Comparison of ENCODE assay signal across 12 cellular contexts in the genomic region with DNA sequence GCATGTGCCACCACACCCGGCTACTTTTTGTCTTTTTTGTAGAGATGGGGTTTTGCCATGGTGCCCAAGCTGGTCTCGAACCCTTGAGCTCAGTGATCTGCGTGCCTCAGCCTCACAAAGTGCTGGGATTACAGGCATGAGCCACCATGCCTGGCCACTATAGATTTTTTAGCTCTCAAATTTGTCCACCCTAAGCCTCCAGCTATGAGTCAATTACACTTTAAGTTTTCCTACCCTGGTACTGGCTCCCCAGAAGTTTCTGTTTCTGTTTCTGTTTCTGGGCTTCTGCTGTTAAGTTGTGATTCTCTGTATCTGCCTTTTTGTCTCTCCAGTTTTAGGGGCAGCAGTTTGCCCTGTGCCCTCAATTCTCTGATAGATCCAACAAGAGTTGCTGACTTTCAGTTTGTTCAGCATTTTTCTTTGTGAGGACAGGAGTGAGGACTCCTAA. TPM values are rescaled to one million over a fixed set of nuclear protein-coding genes. Genes with fewer than 3 reads are reported as not detected.
DNase-seq lines count a peak whose midpoint lies in the region; ATAC-seq and TF ChIP-seq lines count a peak whose summit lies in the region.
"Had no signal": no experiment of that assay in that cellular context is flagged by ENCODE, and none has a peak within 500 bp of the region (broad histone marks: within the 10 kb centered on the region; RNA-seq: fewer than 3 reads in every experiment).

No MANE protein-coding gene starts in this region.

- H3K4me1 Mint-ChIP-seq in activated CD4-positive, alpha-beta memory T cell treated with anti-CD3 and anti-CD28 coated beads, Interleukin-2, amount 10 ng/mL, durations not matched to agents 7 days and 5 days = peaks cover 61% of the 10 kb centered on the region

- peak overlapping the region; percentile 25 for H3K27ac ChIP-seq in lower lobe of right lung
- H3K27ac ChIP-seq: hepatocyte had no signal

- no peaks in the 10 kb centered on the region for H3K9me3 Mint-ChIP-seq in activated CD4-positive, alpha-beta memory T cell treated with anti-CD3 and anti-CD28 coated beads, Interleukin-2, amount 10 ng/mL, durations not matched to agents 7 days and 5 days
- H3K9me3 Mint-ChIP-seq: WTC11 had no signal

- no peak overlapping the region for H3K4me3 ChIP-seq in lower lobe of right lung
- H3K4me3 ChIP-seq: hepatocyte had no signal

- no peaks in the 10 kb centered on the region for H3K9me3 ChIP-seq in lower lobe of right lung

- H3K27me3 Mint-ChIP-seq in activated CD4-positive, alpha-beta memory T cell treated with anti-CD3 and anti-CD28 coated beads, Interleukin-2, amount 10 ng/mL, durations not matched to agents 7 days and 5 days = no peaks in the 10 kb centered on the region

- TF ChIP-seq CTCF in lower lobe of right lung (IDR thresholded peaks at IDR 0.05) = no peak

- H3K27ac Mint-ChIP-seq in activated CD4-positive, alpha-beta memory T cell treated with anti-CD3 and anti-CD28 coated beads, Interleukin-2, amount 10 ng/mL, durations not matched to agents 7 days and 5 days = peak overlapping the region; percentile 87
- H3K27ac Mint-ChIP-seq: WTC11 had no signal

- no peaks in the 10 kb centered on the region for H3K27me3 ChIP-seq in lower lobe of right lung (ENCODE audit: low read depth)
- H3K27me3 ChIP-seq: hepatocyte had no signal

- H3K36me3 Mint-ChIP-seq in activated CD4-positive, alpha-beta memory T cell treated with anti-CD3 and anti-CD28 coated beads, Interleukin-2, amount 10 ng/mL, durations not matched to agents 7 days and 5 days (ENCODE audit: low read depth) = peaks cover 19% of the 10 kb centered on the region
- H3K36me3 Mint-ChIP-seq: WTC11 had no signal

- intact Hi-C loops in lower lobe of right lung (cut with DNase I) = loop anchor here (10.0 kb wide), 1 partner anchor 48 kb away; a partner anchor contains a TSS

- ATAC-seq in GM21619 (IDR thresholded peaks at IDR 0.05; ENCODE audit: unreplicated experiment) (peak; percentile 26), lower lobe of right lung (no peak)
- ATAC-seq: WTC11 had no signal

- CTCF ChIA-PET in activated CD4-positive, alpha-beta memory T cell treated with anti-CD3 and anti-CD28 coated beads, Interleukin-2, amount 10 ng/mL, durations not matched to agents 7 days and 5 days (lab: Charles Lee) = interaction anchor here (0.7 to 9.2 kb wide), 21 partner anchors 10 to 189 kb away, joined by 3 to 213 read pairs (median 6); a partner anchor contains a TSS

- H3K36me3 ChIP-seq in lower lobe of right lung = peaks cover 4% of the 10 kb centered on the region

- DNase-seq in EH (ENCODE audit: low read depth) (peak; percentile 31), lower lobe of right lung (no peak), NCI-H1092 (lab: John Stamatoyannopoulos, UW) (no peak), NCI-H1436 (lab: John Stamatoyannopoulos, UW) (no peak), 8988T (no peak), glomerular visceral epithelial cell (ENCODE audit: extremely low spot score) (no peak)
- DNase-seq in activated CD4-positive, alpha-beta memory T cell treated with anti-CD3 and anti-CD28 coated beads, Interleukin-2, amount 10 ng/mL, durations not matched to agents 7 days and 5 days = peak; percentile 47
- DNase-seq: cerebellar nuclear complex, NCI-H748 treated with DMSO at 0.1 percent for 48 hours had no signal

- POLR2A ChIA-PET in activated CD4-positive, alpha-beta memory T cell treated with anti-CD3 and anti-CD28 coated beads, Interleukin-2, amount 10 ng/mL, durations not matched to agents 7 days and 5 days (lab: Charles Lee) = interaction anchor here (0.6 to 7.8 kb wide), 32 partner anchors 8 to 256 kb away, joined by 3 to 127 read pairs (median 6); a partner anchor contains a TSS

- peaks cover 9% of the 10 kb centered on the region for H3K4me1 ChIP-seq in lower lobe of right lung

- H3K4me3 Mint-ChIP-seq in activated CD4-positive, alpha-beta memory T cell treated with anti-CD3 and anti-CD28 coated beads, Interleukin-2, amount 10 ng/mL, durations not matched to agents 7 days and 5 days = peak overlapping the region; percentile 55
- H3K4me3 Mint-ChIP-seq: WTC11 had no signal

RNA-seq across cellular contexts. Expression of a gene that starts 4.4 kb away (rescaled TPM):
- 100 to 1,000 TPM; 133 to 139 TPM for total RNA-seq in activated CD4-positive, alpha-beta memory T cell treated with anti-CD3 and anti-CD28 coated beads, Interleukin-2, amount 10 ng/mL, durations not matched to agents 7 days and 5 days
- 85.7 TPM for total RNA-seq in lower lobe of right lung

RNA-seq across cellular contexts. Expression of a gene that starts 14.1 kb away (rescaled TPM):
- total RNA-seq in activated CD4-positive, alpha-beta memory T cell treated with anti-CD3 and anti-CD28 coated beads, Interleukin-2, amount 10 ng/mL, durations not matched to agents 7 days and 5 days = 10 to 100 TPM; 78.1 to 90.3 TPM
- total RNA-seq in lower lobe of right lung = 72.3 TPM

RNA-seq across cellular contexts. Expression of a gene that starts 14.6 kb away (rescaled TPM):
- total RNA-seq in activated CD4-positive, alpha-beta memory T cell treated with anti-CD3 and anti-CD28 coated beads, Interleukin-2, amount 10 ng/mL, durations not matched to agents 7 days and 5 days = 100 to 1,000 TPM; 190 to 197 TPM
- total RNA-seq in lower lobe of right lung = 132 TPM

RNA-seq across cellular contexts. Expression of a gene that starts 16.2 kb away (rescaled TPM):
- total RNA-seq in activated CD4-positive, alpha-beta memory T cell treated with anti-CD3 and anti-CD28 coated beads, Interleukin-2, amount 10 ng/mL, durations not matched to agents 7 days and 5 days = 1 to 10 TPM; 4.0 to 4.4 TPM
- total RNA-seq in lower lobe of right lung = 5.9 TPM

RNA-seq across cellular contexts. Expression of a gene that starts 24.6 kb away (rescaled TPM):
- total RNA-seq in activated CD4-positive, alpha-beta memory T cell treated with anti-CD3 and anti-CD28 coated beads, Interleukin-2, amount 10 ng/mL, durations not matched to agents 7 days and 5 days = 10 to 100 TPM; 40.2 to 41.0 TPM
- 50.4 TPM for total RNA-seq in lower lobe of right lung

Comparison
In these comparisons a context has a peak if more than half of its experiments do, and no peak if none do; other contexts are left out.
1. DNase-seq: peak in EH (single experiment) and activated CD4-positive, alpha-beta memory T cell treated with anti-CD3 and anti-CD28 coated beads, Interleukin-2, amount 10 ng/mL, durations not matched to agents 7 days and 5 days (single experiment); none in lower lobe of right lung (single experiment), NCI-H1092 (single experiment), NCI-H1436 (single experiment), 8988T (single experiment) and glomerular visceral epithelial cell (single experiment).